Comparison of ENCODE assay signal across 19 cellular contexts in genomic region chr15:66408690-66409089, GRCh38. TPM values are rescaled to one million over a fixed set of nuclear protein-coding genes. Genes with fewer than 3 reads are reported as not detected.
A peak's percentile ranks its signal among the peaks of the same experiment; 100 is the strongest.
DNase-seq lines count a peak whose midpoint lies in the region; ATAC-seq and TF ChIP-seq lines count a peak whose summit lies in the region.
"Had no signal": no experiment of that assay in that cellular context is flagged by ENCODE, and none has a peak within 500 bp of the region (broad histone marks: within the 10 kb centered on the region; RNA-seq: fewer than 3 reads in every experiment).

No MANE protein-coding gene starts in this region.

- no peak overlapping the region for H3K27ac ChIP-seq in GM23338 (ENCODE audit: low read depth)
- no peak overlapping the region for H3K27ac ChIP-seq in endodermal cell (ENCODE audit: low read depth, low read length)
- H3K27ac ChIP-seq: coronary artery, Peyer's patch, SK-N-MC had no signal

- ATAC-seq in GM23338 (no peak), mucosa of descending colon (peak; percentile 35), GM18511 (IDR thresholded peaks at IDR 0.05; ENCODE audit: unreplicated experiment) (no peak), HG02973 (IDR thresholded peaks at IDR 0.05; ENCODE audit: unreplicated experiment) (no peak)
- ATAC-seq: activated CD4-positive, alpha-beta T cell treated with anti-CD3 and anti-CD28 coated beads for 36 hours; stimulated activated memory B cell treated with anti-CD40 and anti-IgM and Interleukin-4, amounts not matched to agents 10 μg/mL and 1 μg/mL and 100 μg/mL, for 72 hours had no signal

- H3K4me2 ChIP-seq in GM23338: 0 out of 2 replicates have a peak overlapping the region, but pooled peaks have one; percentile 23

- H3K9me3 Mint-ChIP-seq in CD14-positive monocyte (peaks cover 0 to 2% (median 1%) of the 10 kb centered on the region in 7 donors), GM23338 (peaks cover 5% of the 10 kb centered on the region; the same call in 2 of the 3 replicates), endodermal cell (peaks cover 6% of the 10 kb centered on the region)
- H3K9me3 Mint-ChIP-seq: stimulated activated memory B cell treated with anti-CD40 and anti-IgM and Interleukin-4, amounts not matched to agents 10 μg/mL and 1 μg/mL and 100 μg/mL, for 72 hours had no signal

- POLR2A ChIA-PET in HEK293T (lab: Yijun Ruan, JAX): no interaction called here

- no peak overlapping the region for H2AFZ ChIP-seq in GM23338

- peaks cover 3% of the 10 kb centered on the region; the same call in 1 of the 2 replicates for H4K20me1 ChIP-seq in GM23338 (replicated peaks; ENCODE audit: insufficient read depth)

- peaks cover 82% of the 10 kb centered on the region for H3K4me1 Mint-ChIP-seq in CD14-positive monocyte
- H3K4me1 Mint-ChIP-seq in GM23338: peaks cover 71% of the 10 kb centered on the region
- H3K4me1 Mint-ChIP-seq in endodermal cell: peaks cover 59% of the 10 kb centered on the region

- H3K27me3 Mint-ChIP-seq in CD14-positive monocyte (ENCODE audit: low read depth in 3 of 3): peaks cover 0 to 1% (median under 1%) of the 10 kb centered on the region in 3 donors
- H3K27me3 Mint-ChIP-seq in GM23338 (ENCODE audit: insufficient read depth, low read depth, poor library complexity): peaks cover 5% of the 10 kb centered on the region
- no peaks in the 10 kb centered on the region for H3K27me3 Mint-ChIP-seq in endodermal cell (ENCODE audit: insufficient read depth)
- H3K27me3 Mint-ChIP-seq: activated CD4-positive, alpha-beta T cell treated with anti-CD3 and anti-CD28 coated beads for 36 hours; brain; naive B cell; progenitor cell of endocrine pancreas; stimulated activated memory B cell treated with anti-CD40 and anti-IgM and Interleukin-4, amounts not matched to agents 10 μg/mL and 1 μg/mL and 100 μg/mL, for 72 hours had no signal

- H3K9me2 ChIP-seq in GM23338 (ENCODE audit: insufficient read depth): no peaks in the 10 kb centered on the region

- H3K4me3 Mint-ChIP-seq in CD14-positive monocyte (peak overlapping the region in 1 of 2 donors; percentile 44), GM23338 (no peak overlapping the region; the same call in 2 of the 3 replicates), endodermal cell (no peak overlapping the region)
- H3K4me3 Mint-ChIP-seq: activated CD4-positive, alpha-beta T cell treated with anti-CD3 and anti-CD28 coated beads for 36 hours; brain; naive B cell; stimulated activated memory B cell treated with anti-CD40 and anti-IgM and Interleukin-4, amounts not matched to agents 10 μg/mL and 1 μg/mL and 100 μg/mL, for 72 hours had no signal

- CTCF ChIA-PET in HEK293T (lab: Yijun Ruan, JAX): interaction anchor here (0.6 kb wide), 1 partner anchor 76 kb away, joined by 4 read pairs; no protein-coding TSS in a partner anchor

- H3K36me3 ChIP-seq in GM23338 (ENCODE audit: insufficient read depth) (peaks cover 2% of the 10 kb centered on the region), endodermal cell (ENCODE audit: control insufficient read depth, insufficient read depth, low read length) (peaks cover 26% of the 10 kb centered on the region), mucosa of descending colon (ENCODE audit: low read depth) (no peaks in the 10 kb centered on the region)
- H3K36me3 ChIP-seq: HAP-1, Peyer's patch had no signal

- WGBS in endodermal cell (ENCODE audit: insufficient coverage in 1 of 2, insufficient read length in 1 of 2), 2 experiments: 90 to 96% methylated on average over 4 to 6 of the region's 7 CpGs

- no peaks in the 10 kb centered on the region for H3F3A ChIP-seq in GM23338 (replicated peaks; ENCODE audit: low read depth)

- H3K9me3 ChIP-seq in endodermal cell (ENCODE audit: control insufficient read depth, low read length) (peaks cover 8% of the 10 kb centered on the region), mucosa of descending colon (no peaks in the 10 kb centered on the region)
- H3K9me3 ChIP-seq: HAP-1, Peyer's patch had no signal

- no peak overlapping the region for H3K4me3 ChIP-seq in GM23338
- peak overlapping the region; percentile 46 for H3K4me3 ChIP-seq in endodermal cell (ENCODE audit: low read length)
- H3K4me3 ChIP-seq in mucosa of descending colon: no peak overlapping the region
- H3K4me3 ChIP-seq: coronary artery, HAP-1, Peyer's patch, SK-N-MC had no signal

- peaks cover 88% of the 10 kb centered on the region for H3K79me2 ChIP-seq in GM23338 (replicated peaks; ENCODE audit: insufficient read depth)

- no peak overlapping the region for H3K9ac ChIP-seq in endodermal cell (ENCODE audit: extremely low read depth, low read length, poor library complexity, severe bottlenecking)

- H3K27me3 ChIP-seq in GM23338 (ENCODE audit: insufficient read depth) (no peaks in the 10 kb centered on the region), endodermal cell (ENCODE audit: control insufficient read depth, insufficient read depth, low read length, poor library complexity, severe bottlenecking) (no peaks in the 10 kb centered on the region)
- H3K27me3 ChIP-seq: Peyer's patch had no signal

- intact Hi-C loops in CD14-positive monocyte (cut with micrococcal nuclease): no loop called here
- intact Hi-C loops in mucosa of descending colon (cut with DNase I, micrococcal nuclease): no loop called here

- H3K27ac Mint-ChIP-seq in CD14-positive monocyte (peak overlapping the region; percentile 88 to 98 (median 95)), GM23338 (peak overlapping the region; percentile 51; the same call in 1 of the 2 replicates), endodermal cell (no peak overlapping the region)
- H3K27ac Mint-ChIP-seq: activated CD4-positive, alpha-beta T cell treated with anti-CD3 and anti-CD28 coated beads for 36 hours; progenitor cell of endocrine pancreas; stimulated activated memory B cell treated with anti-CD40 and anti-IgM and Interleukin-4, amounts not matched to agents 10 μg/mL and 1 μg/mL and 100 μg/mL, for 72 hours had no signal

- DNase-seq in CD14-positive monocyte (ENCODE audit: low spot score) (peak; percentile 85), GM23338 (ENCODE audit: low spot score) (no peak), endodermal cell (no peak), mucosa of descending colon (no peak), HEK293T (ENCODE audit: extremely low spot score) (no peak)
- DNase-seq: activated CD4-positive, alpha-beta T cell treated with anti-CD3 and anti-CD28 coated beads for 36 hours; hippocampal formation; naive B cell; NCI-H510A treated with DMSO at 0.1 percent for 48 hours; T1000 had no signal

- TF ChIP-seq CTCF in CD14-positive monocyte (IDR thresholded peaks at IDR 0.05) (no peak), GM23338 (conservative IDR thresholded peaks at IDR 0.05; ENCODE audit: low read depth in 2 of 2) (no peak), endodermal cell (conservative IDR thresholded peaks at IDR 0.05) (no peak), mucosa of descending colon (IDR thresholded peaks at IDR 0.05) (no peak)

- H3K4me1 ChIP-seq in GM23338 (ENCODE audit: insufficient read depth): peaks cover 50% of the 10 kb centered on the region
- peaks cover 36% of the 10 kb centered on the region for H3K4me1 ChIP-seq in endodermal cell (ENCODE audit: control insufficient read depth, insufficient read depth, low read length)
- no peaks in the 10 kb centered on the region for H3K4me1 ChIP-seq in mucosa of descending colon (ENCODE audit: low read depth)

- peaks cover 3 to 17% of the 10 kb centered on the region in 2 donors for H3K36me3 Mint-ChIP-seq in CD14-positive monocyte
- H3K36me3 Mint-ChIP-seq in GM23338 (ENCODE audit: low read depth): peaks cover 10% of the 10 kb centered on the region
- H3K36me3 Mint-ChIP-seq in endodermal cell (ENCODE audit: low read depth): peaks cover 11% of the 10 kb centered on the region

TF ChIP-seq in GM23338, 12 proteins besides CTCF, POLR2A, EP300 and RAD21 (continues in another document):
- TF ChIP-seq ETS1 (IDR thresholded peaks at IDR 0.05): no peak

TF ChIP-seq in HEK293T, 16 proteins besides CTCF, POLR2A, EP300 and RAD21:
- TF ChIP-seq FOXK2 (IDR thresholded peaks at IDR 0.05): no peak
- no peak for TF ChIP-seq ZNF384 (IDR thresholded peaks at IDR 0.05)
- no peak for TF ChIP-seq SP1 (IDR thresholded peaks at IDR 0.05)
- no peak for TF ChIP-seq ELF4 (IDR thresholded peaks at IDR 0.05)
- no peak for TF ChIP-seq SUZ12 (IDR thresholded peaks at IDR 0.05)
- no peak for TF ChIP-seq FOXA1 (IDR thresholded peaks at IDR 0.05)
- TF ChIP-seq CTBP1 (IDR thresholded peaks at IDR 0.05; ENCODE audit: borderline replicate concordance): no peak
- no peak for TF ChIP-seq FOXM1 (IDR thresholded peaks at IDR 0.05; ENCODE audit: borderline replicate concordance)
- no peak for TF ChIP-seq PKNOX1 (IDR thresholded peaks at IDR 0.05)
- no peak for TF ChIP-seq LEF1 (IDR thresholded peaks at IDR 0.05; ENCODE audit: borderline replicate concordance)
- no peak for TF ChIP-seq L3MBTL2 (conservative IDR thresholded peaks at IDR 0.05)
- TF ChIP-seq ARNT (IDR thresholded peaks at IDR 0.05): no peak

RNA-seq across cellular contexts. Expression of gene MAP2K1, which starts 22.0 kb away (rescaled TPM):
- polyA plus RNA-seq in CD14-positive monocyte: 10 to 100 TPM; 64.5 to 71.1 TPM
- total RNA-seq in GM23338 (2014; rRNA removed; shearing (Covaris generic)): 68.5 and 73.9 TPM in 2 replicates
- 40.2 and 42.0 TPM in 2 replicates for polyA plus RNA-seq in GM23338 (2016; fragmentation: Nextera tagmentation; extraction: Ambion mirVana)
- 10 to 100 TPM; 73.7 to 81.2 TPM for total RNA-seq in endodermal cell
- polyA plus RNA-seq in endodermal cell (2013, experiment 1 of 2): 50.6 TPM
- polyA plus RNA-seq in endodermal cell (2013, experiment 2 of 2): 49.3 TPM
- 10 to 100 TPM; 34.4 to 45.3 (median 44.0) TPM for total RNA-seq in mucosa of descending colon

RNA-seq across cellular contexts. Expression of gene TIPIN, which starts 52.2 kb away (rescaled TPM):
- polyA plus RNA-seq in CD14-positive monocyte (1 to 10 TPM; 3.7 to 4.0 TPM), GM23338 (2016; fragmentation: Nextera tagmentation; extraction: Ambion mirVana) (32.7 and 39.1 TPM in 2 replicates)
- total RNA-seq in GM23338 (2014; rRNA removed; shearing (Covaris generic)): 25.3 and 39.0 TPM in 2 replicates
- total RNA-seq in endodermal cell (10 to 100 TPM; 19.7 to 25.5 TPM), mucosa of descending colon (1 to 10 TPM; 5.8 to 7.0 (median 5.9) TPM)
- 21.3 TPM for polyA plus RNA-seq in endodermal cell (2013, experiment 1 of 2)
- polyA plus RNA-seq in endodermal cell (2013, experiment 2 of 2): 22.4 TPM
